Comparison of ENCODE assay signal across 15 cellular contexts in genomic region chr17:57478433-57478832, GRCh38.
A peak's percentile ranks its signal among the peaks of the same experiment; 100 is the strongest.
DNase-seq lines count a peak whose midpoint lies in the region; ATAC-seq and TF ChIP-seq lines count a peak whose summit lies in the region.
"Had no signal": no experiment of that assay in that cellular context is flagged by ENCODE, and none has a peak within 500 bp of the region (broad histone marks: within the 10 kb centered on the region; RNA-seq: fewer than 3 reads in every experiment).

No MANE protein-coding gene starts in this region.

- H3K36me3 ChIP-seq in BLaER1: peaks cover 90% of the 10 kb centered on the region

- TF ChIP-seq CTCF in nephron (IDR thresholded peaks at IDR 0.05; ENCODE audit: unreplicated experiment in 3 of 3): no peak

- H3K4me1 ChIP-seq in BLaER1: peaks cover 100% of the 10 kb centered on the region

- no peak overlapping the region for H3K4me3 ChIP-seq in BLaER1

- H3K9me3 ChIP-seq in BLaER1: no peaks in the 10 kb centered on the region

- H3K9ac ChIP-seq in BLaER1: no peak overlapping the region

- H3K4me2 ChIP-seq in BLaER1: peak overlapping the region; percentile 85

- DNase-seq in amniotic epithelial cell (ENCODE audit: low read depth): peak; percentile 99
- no peak for DNase-seq in Right ventricle myocardium superior
- DNase-seq in NCI-H1694 treated with DMSO at 0.1 percent for 48 hours (lab: John Stamatoyannopoulos, UW): no peak
- DNase-seq in NCI-H2227 treated with DMSO at 0.1 percent for 48 hours (lab: John Stamatoyannopoulos, UW): no peak
- DNase-seq in RKO (ENCODE audit: low spot score): no peak
- DNase-seq: ACHN; CD4-positive, alpha-beta T cell; NCI-H1105 treated with DMSO at 0.1 percent for 48 hours; NCI-H2171 treated with DMSO at 0.1 percent for 48 hours; SHP77 treated with DMSO at 0.1 percent for 48 hours; stimulated activated naive CD4-positive, alpha-beta T cell treated with Interleukin-2 at 50 U/mL for 16 hours had no signal

- H3K27me3 Mint-ChIP-seq in nephron (ENCODE audit: low read depth): peaks cover 98% of the 10 kb centered on the region
- H3K27me3 Mint-ChIP-seq: CD4-positive, alpha-beta T cell; progenitor cell of endocrine pancreas had no signal

- intact Hi-C loops in Right ventricle myocardium superior (cut with DNase I): no loop called here

- no peak overlapping the region for H3K4me3 Mint-ChIP-seq in nephron
- H3K4me3 Mint-ChIP-seq: CD4-positive, alpha-beta T cell had no signal

- ATAC-seq in Right ventricle myocardium superior (ENCODE audit: poor library complexity) (peak; percentile 71), HG03457 (IDR thresholded peaks at IDR 0.05; ENCODE audit: unreplicated experiment) (no peak)

- no peaks in the 10 kb centered on the region for H3K9me3 Mint-ChIP-seq in nephron
- H3K9me3 Mint-ChIP-seq: CD4-positive, alpha-beta T cell had no signal

- peak overlapping the region; percentile 87; the same call in 1 of the 2 replicates for H3K27ac ChIP-seq in BLaER1

- no peaks in the 10 kb centered on the region for H3K27me3 ChIP-seq in BLaER1

- peak overlapping the region in 2 of 3 experiments; percentile 57 to 73 for H3K27ac Mint-ChIP-seq in nephron
- H3K27ac Mint-ChIP-seq: CD4-positive, alpha-beta T cell; progenitor cell of endocrine pancreas had no signal

- peaks cover 95% of the 10 kb centered on the region for H4K20me1 ChIP-seq in BLaER1

- peaks cover 3% of the 10 kb centered on the region for H3K36me3 Mint-ChIP-seq in nephron (ENCODE audit: low read depth)

- peaks cover 83% of the 10 kb centered on the region for H3K4me1 Mint-ChIP-seq in nephron
